Comparison of ENCODE assay signal across 8 cellular contexts in the genomic region with DNA sequence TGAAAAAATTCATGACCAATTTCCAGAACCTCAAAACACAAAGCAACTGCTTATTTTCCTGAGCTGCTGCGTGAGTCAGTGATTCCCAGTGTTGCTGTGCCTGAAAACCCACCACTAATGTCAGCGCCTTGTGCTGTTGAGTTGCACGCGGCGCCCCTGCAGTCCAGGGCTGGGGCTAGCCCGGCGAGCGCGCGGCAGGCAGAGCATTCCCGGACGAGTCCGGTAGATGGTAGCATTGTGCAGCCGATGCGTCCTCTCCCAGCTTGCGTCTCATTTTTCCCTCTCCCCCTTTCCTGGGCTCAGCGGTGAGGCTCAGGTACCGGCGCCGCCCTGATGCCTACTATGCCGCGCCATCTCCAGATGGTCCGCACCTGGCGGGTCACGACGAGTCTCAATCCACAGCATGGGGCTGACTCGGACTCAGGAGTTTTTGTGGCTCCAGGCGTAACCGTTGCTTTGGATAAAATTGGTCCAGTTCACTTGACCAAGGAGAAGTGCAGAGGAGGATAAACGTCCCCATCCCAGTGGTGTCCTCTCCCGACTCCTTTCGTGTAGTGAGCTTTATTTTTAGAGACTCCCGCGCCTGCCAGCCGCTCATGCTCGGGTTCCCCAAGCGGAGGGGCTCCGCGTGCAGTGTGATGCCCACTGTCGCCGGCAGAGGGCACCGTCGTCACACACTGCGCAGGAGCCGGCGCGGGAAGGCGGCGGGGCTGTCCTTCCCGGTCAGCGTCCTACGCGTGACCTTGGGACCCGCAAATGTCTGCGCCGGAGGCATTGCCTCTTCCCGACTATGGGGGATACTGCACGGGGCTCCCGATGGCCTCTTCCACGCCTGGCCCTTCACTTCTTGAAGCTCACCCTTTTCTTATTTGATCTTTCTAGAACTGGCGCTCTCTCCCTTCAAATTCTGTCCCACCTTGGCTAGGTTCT. TPM values are rescaled to one million over a fixed set of nuclear protein-coding genes. Genes with fewer than 3 reads are reported as not detected.
DNase-seq lines count a peak whose midpoint lies in the region; ATAC-seq and TF ChIP-seq lines count a peak whose summit lies in the region.

No MANE protein-coding gene starts in this region.

- no peak for TF ChIP-seq POLR2A in gastroesophageal sphincter (IDR thresholded peaks at IDR 0.05)

- H3K4me3 ChIP-seq in Loucy (ENCODE audit: low read length, poor library complexity, severe bottlenecking) (peak overlapping the region; percentile 96), SJCRH30 (peak overlapping the region; percentile 55), gastroesophageal sphincter (peak overlapping the region; percentile 67 to 79), neuronal stem cell (ENCODE audit: low read length in 2 of 2) (peak overlapping the region; percentile 52 to 84)

- no peak overlapping the region for H4K5ac ChIP-seq in H9 (ENCODE audit: insufficient read length, low read depth, low read length)

- H3K27me3 ChIP-seq in H9 (ENCODE audit: insufficient read depth, low read length) (no peaks in the 10 kb centered on the region), Loucy (ENCODE audit: insufficient read depth, low read length, poor library complexity, severe bottlenecking) (peaks cover 8% of the 10 kb centered on the region), SJCRH30 (no peaks in the 10 kb centered on the region), gastroesophageal sphincter (no peaks in the 10 kb centered on the region), neuronal stem cell (ENCODE audit: control insufficient read depth in 3 of 3, insufficient read depth in 3 of 3, low read depth in 1 of 3, low read length in 3 of 3) (peaks cover 0 to 4% (median 3%) of the 10 kb centered on the region in 3 experiments)

- no peak overlapping the region for H2BK20ac ChIP-seq in H9 (ENCODE audit: low read depth, low read length, poor library complexity, severe bottlenecking)

- H3K4me1 ChIP-seq in ES-I3 (ENCODE audit: insufficient read depth, low read length) (peaks cover 12% of the 10 kb centered on the region), H9 (ENCODE audit: insufficient read depth, low read length) (no peaks in the 10 kb centered on the region; the same call in 1 of the 2 replicates), Loucy (ENCODE audit: insufficient read depth, low read length, poor library complexity, severe bottlenecking) (peaks cover 11% of the 10 kb centered on the region), SJCRH30 (0 out of 2 replicates have a peak, but pooled peaks cover 5% of the 10 kb centered on the region), gastroesophageal sphincter (peaks cover 0 to 13% (median 0%) of the 10 kb centered on the region in 3 donors), neuronal stem cell (ENCODE audit: control insufficient read depth in 2 of 2, insufficient read depth in 1 of 2, low read depth in 1 of 2, low read length in 2 of 2) (peaks cover 3 to 8% of the 10 kb centered on the region in 2 donors)

- H2AFZ ChIP-seq in H9 (ENCODE audit: low read length) (no peak overlapping the region), Loucy (ENCODE audit: low read length) (peak overlapping the region; percentile 100), neuronal stem cell (ENCODE audit: low read length) (peak overlapping the region; percentile 98)

- DNase-seq in H9 (peak; percentile 92), SJCRH30 (peak; percentile 73 to 87), neuronal stem cell (ENCODE audit: low spot score) (peak; percentile 77), stromal cell of bone marrow (ENCODE audit: low read depth) (peak; percentile 68)
- peak; percentile 75 for DNase-seq in activated naive CD4-positive, alpha-beta T cell treated with Interleukin-2 at 50 U/mL for 16 hours

- peaks cover 50% of the 10 kb centered on the region for H3K27me3 Mint-ChIP-seq in H9 (ENCODE audit: low read depth)

- peak overlapping the region; percentile 55 for H3K18ac ChIP-seq in H9 (ENCODE audit: insufficient read length, low read depth, low read length)
- peak overlapping the region; percentile 94 for H3K18ac ChIP-seq in neuronal stem cell (ENCODE audit: low read length)

- no peaks in the 10 kb centered on the region for H3K79me1 ChIP-seq in H9 (ENCODE audit: insufficient read depth, low read depth, low read length, poor library complexity, severe bottlenecking)
- H3K79me1 ChIP-seq in neuronal stem cell (ENCODE audit: low read depth, low read length) = no peaks in the 10 kb centered on the region

- TF ChIP-seq CTCF in H9 (conservative IDR thresholded peaks at IDR 0.05) (peak; percentile 79), Loucy (conservative IDR thresholded peaks at IDR 0.05; ENCODE audit: low read length) (peak; percentile 70), gastroesophageal sphincter (IDR thresholded peaks at IDR 0.05) (peak; percentile 79 to 93 (median 90))

- no CpG with 5 or more reads among the region's 61 CpGs for WGBS in H9 (ENCODE audit: extremely low coverage, insufficient read length, low lambda C conversion rate)
- 1 to 3% methylated on average over 14 to 37 of the region's 61 CpGs for WGBS in gastroesophageal sphincter (ENCODE audit: low coverage in 1 of 2), 2 donors
- no CpG with 5 or more reads among the region's 61 CpGs for WGBS in neuronal stem cell (ENCODE audit: extremely low coverage in 2 of 2, insufficient read length in 2 of 2, insufficient replicate concordance in 1 of 2), 2 donors

- peak overlapping the region; percentile 75 to 77 for H3K4me3 Mint-ChIP-seq in H9

- H2BK15ac ChIP-seq in H9 (ENCODE audit: low read depth, low read length) (no peak overlapping the region), neuronal stem cell (ENCODE audit: low read length) (no peak overlapping the region)

- H3T11ph ChIP-seq in H9 (ENCODE audit: low read length) = no peak overlapping the region

- H2BK5ac ChIP-seq in H9 (ENCODE audit: insufficient read length, low read length) (no peak overlapping the region), neuronal stem cell (ENCODE audit: low read length) (peak overlapping the region; percentile 40)

- H3F3A ChIP-seq in Loucy (ENCODE audit: low read depth) = no peaks in the 10 kb centered on the region

- no peak overlapping the region for H2AK5ac ChIP-seq in H9 (ENCODE audit: insufficient read length, low read length)
- H2AK5ac ChIP-seq in neuronal stem cell (ENCODE audit: low read depth, low read length) = no peak overlapping the region

- H3K79me2 ChIP-seq in H9 (ENCODE audit: insufficient read depth, low read length) (no peaks in the 10 kb centered on the region), Loucy (ENCODE audit: insufficient read depth, low read length) (no peaks in the 10 kb centered on the region)

- peak; percentile 93 for ATAC-seq in gastroesophageal sphincter

- peaks cover 4 to 5% of the 10 kb centered on the region in 2 experiments; a peak in 4 of 5 replicates for H3K9me3 Mint-ChIP-seq in H9

- no peaks in the 10 kb centered on the region for H3K23me2 ChIP-seq in H9 (ENCODE audit: insufficient read length, low read depth, low read length, poor library complexity, severe bottlenecking)

- H3K9me3 ChIP-seq in ES-I3 (ENCODE audit: control insufficient read depth, insufficient read depth, low read length) (0 out of 2 replicates have a peak, but pooled peaks cover 3% of the 10 kb centered on the region), H9 (ENCODE audit: control insufficient read depth, low read depth, low read length) (no peaks in the 10 kb centered on the region), Loucy (ENCODE audit: insufficient read depth, low read depth, low read length) (no peaks in the 10 kb centered on the region), SJCRH30 (replicated peaks) (no peaks in the 10 kb centered on the region; the same call in 1 of the 2 replicates), gastroesophageal sphincter (no peaks in the 10 kb centered on the region), neuronal stem cell (replicated peaks in 1 of 2; ENCODE audit: control insufficient read depth in 2 of 2, insufficient read depth in 1 of 2, low read depth in 1 of 2, low read length in 2 of 2) (no peaks in the 10 kb centered on the region)

- no peak overlapping the region for H4K8ac ChIP-seq in H9 (replicated peaks; ENCODE audit: insufficient read length, low read depth, low read length)
- H4K8ac ChIP-seq in neuronal stem cell (ENCODE audit: low read depth, low read length) = peak overlapping the region; percentile 100

- no peak overlapping the region for H4K91ac ChIP-seq in H9 (ENCODE audit: insufficient read length, low read depth, low read length)
- no peak overlapping the region for H4K91ac ChIP-seq in neuronal stem cell (ENCODE audit: low read depth, low read length, poor library complexity)

- H3K56ac ChIP-seq in H9 (ENCODE audit: insufficient read length, low read depth, low read length) = no peak overlapping the region

- no peak overlapping the region for H3K4ac ChIP-seq in H9 (ENCODE audit: low read depth, low read length)
- H3K4ac ChIP-seq in neuronal stem cell (ENCODE audit: low read length) = no peak overlapping the region

- H3K4me1 Mint-ChIP-seq in H9 = peaks cover 13 to 16% of the 10 kb centered on the region in 2 experiments

- H2BK12ac ChIP-seq in H9 (ENCODE audit: insufficient read length, low read depth, low read length) = no peak overlapping the region
- H2BK12ac ChIP-seq in neuronal stem cell (ENCODE audit: low read length) = no peak overlapping the region

- H3K23ac ChIP-seq in H9 (ENCODE audit: insufficient read length, low read depth, low read length) (no peak overlapping the region), neuronal stem cell (ENCODE audit: low read depth, low read length, poor library complexity) (peak overlapping the region; percentile 31)

- H3K9me2 ChIP-seq in Loucy (replicated peaks; ENCODE audit: low read depth, low read length) = no peaks in the 10 kb centered on the region

- H4K20me1 ChIP-seq in H9 (ENCODE audit: control insufficient read depth, insufficient read depth, insufficient read length) (no peaks in the 10 kb centered on the region), Loucy (ENCODE audit: insufficient read depth, low read length, poor library complexity, severe bottlenecking) (no peaks in the 10 kb centered on the region)

- H3K9ac ChIP-seq in ES-I3 (ENCODE audit: low read depth, low read length) (peak overlapping the region; percentile 60; the same call in 1 of the 2 replicates), H9 (ENCODE audit: extremely low read depth, insufficient read length, low read length) (peak overlapping the region; percentile 28), Loucy (ENCODE audit: low read depth, low read length, poor library complexity, severe bottlenecking) (peak overlapping the region; percentile 84), neuronal stem cell (ENCODE audit: low read depth, low read length, poor library complexity) (peak overlapping the region; percentile 85)

- H3K4me2 ChIP-seq in H9 (ENCODE audit: insufficient read depth, insufficient read length, low read length) = peak overlapping the region; percentile 67
- peak overlapping the region; percentile 100 for H3K4me2 ChIP-seq in Loucy (ENCODE audit: low read depth, low read length, poor library complexity, severe bottlenecking)
- peak overlapping the region; percentile 85 for H3K4me2 ChIP-seq in neuronal stem cell (ENCODE audit: insufficient read depth, low read length, poor library complexity, severe bottlenecking)

- peak overlapping the region in 2 of 3 experiments; percentile 68 to 92; a peak in 4 of 7 replicates for H3K27ac Mint-ChIP-seq in H9

- H2BK120ac ChIP-seq in H9 (ENCODE audit: low read depth, low read length, poor library complexity, severe bottlenecking) = no peak overlapping the region
- no peak overlapping the region for H2BK120ac ChIP-seq in neuronal stem cell (ENCODE audit: low read depth, low read length)

- H3K14ac ChIP-seq in H9 (ENCODE audit: insufficient read depth, low read length) = peak overlapping the region; percentile 73; the same call in 1 of the 2 replicates
- peak overlapping the region; percentile 40 for H3K14ac ChIP-seq in neuronal stem cell (ENCODE audit: low read length)

- H3K27ac ChIP-seq in H9 (ENCODE audit: insufficient read length, low read depth, low read length) = no peak overlapping the region
- H3K27ac ChIP-seq in SJCRH30 = no peak overlapping the region
- peak overlapping the region; percentile 14 to 81 (median 79) for H3K27ac ChIP-seq in gastroesophageal sphincter
- peak overlapping the region; percentile 50 for H3K27ac ChIP-seq in neuronal stem cell (replicated peaks; ENCODE audit: low read length)

- no peak for TF ChIP-seq EP300 in gastroesophageal sphincter (IDR thresholded peaks at IDR 0.05)

- H3K36me3 Mint-ChIP-seq in H9 (ENCODE audit: insufficient read depth in 1 of 3, low read depth in 3 of 3) = peaks cover 0 to 7% (median 2%) of the 10 kb centered on the region in 3 experiments; a peak in 3 of 7 replicates

- H3K36me3 ChIP-seq in ES-I3 (ENCODE audit: insufficient read depth, low read length) (no peaks in the 10 kb centered on the region), Loucy (ENCODE audit: insufficient read depth, low read length) (no peaks in the 10 kb centered on the region), SJCRH30 (no peaks in the 10 kb centered on the region), gastroesophageal sphincter (no peaks in the 10 kb centered on the region), neuronal stem cell (replicated peaks in 1 of 2; ENCODE audit: control insufficient read depth in 2 of 2, insufficient read depth in 2 of 2, low read length in 2 of 2) (no peaks in the 10 kb centered on the region)

RNA-seq across cellular contexts. Expression of a gene that starts 53.6 kb away (rescaled TPM):
- total RNA-seq in H9 (2021) (0.37 and 0.42 TPM in 2 replicates), gastroesophageal sphincter (100 to 1,000 TPM; 478 to 876 (median 798) TPM)
- total RNA-seq in SJCRH30 (2014; rRNA removed; shearing (Covaris generic)) = 1.8 and 2.3 TPM in 2 replicates
- 3.3 TPM for polyA plus RNA-seq in neuronal stem cell (2013, experiment 1 of 2)
- 3.1 TPM for polyA plus RNA-seq in neuronal stem cell (2013, experiment 2 of 2)

Comparison
In these comparisons a context has a peak if more than half of its experiments do, and no peak if none do; other contexts are left out.
1. H3K9ac ChIP-seq: peak in every context shown above with its lines; median percentile 85 in neuronal stem cell; 84 in Loucy; 60 in ES-I3; 28 in H9.
2. H3K27ac ChIP-seq: peak in gastroesophageal sphincter (4 of 4) and neuronal stem cell (single experiment); none in H9 (single experiment) and SJCRH30 (single experiment).
3. RNA of a gene that starts 53.6 kb away (total RNA-seq): 478 to 876 TPM in gastroesophageal sphincter; 1.8 to 2.3 TPM in SJCRH30 and 0.37 to 0.42 TPM in H9; every median in the first group is over 100 times any median in the second.
4. Peak in every context shown above with its lines, with median percentiles within 50 percentile points of each other: DNase-seq, H3K4me2 ChIP-seq, CTCF ChIP-seq and H3K4me3 ChIP-seq.